In genomic region chr7:113026941-113027340, GRCh38 we compare ENCODE assay signal across 26 cellular contexts. TPM values are rescaled to one million over a fixed set of nuclear protein-coding genes. Genes with fewer than 3 reads are reported as not detected.
DNase-seq lines count a peak whose midpoint lies in the region; ATAC-seq and TF ChIP-seq lines count a peak whose summit lies in the region.
"Had no signal": no experiment of that assay in that cellular context is flagged by ENCODE, and none has a peak within 500 bp of the region (broad histone marks: within the 10 kb centered on the region; RNA-seq: fewer than 3 reads in every experiment).

No MANE protein-coding gene starts in this region.

- no peak overlapping the region for H3K4me3 Mint-ChIP-seq in stimulated activated effector memory CD8-positive, alpha-beta T cell treated with anti-CD3 and anti-CD28 coated beads, Interleukin-12 subunit alpha, Interleukin-12 subunit beta, amount 100 ng/mL, for 72 hours
- H3K4me3 Mint-ChIP-seq in activated CD4-positive, alpha-beta memory T cell treated with anti-CD3 and anti-CD28 coated beads, Interleukin-2, amount 10 ng/mL, durations not matched to agents 7 days and 5 days, result no peak overlapping the region
- H3K4me3 Mint-ChIP-seq: IgD-negative memory B cell, natural killer cell, WTC11 had no signal

- ATAC-seq in stimulated activated effector memory CD8-positive, alpha-beta T cell treated with anti-CD3 and anti-CD28 coated beads, Interleukin-12 subunit alpha, Interleukin-12 subunit beta, amount 100 ng/mL, for 72 hours, result no peak
- ATAC-seq: left lobe of liver, natural killer cell, WTC11 had no signal

- DNase-seq in ELR (ENCODE audit: low read depth), result peak; percentile 60
- DNase-seq in RPMI7951 (ENCODE audit: low read depth), result peak; percentile 3
- peak; percentile 48 for DNase-seq in epithelial cell of proximal tubule (ENCODE audit: low read depth)
- DNase-seq in renal cortical epithelial cell (ENCODE audit: low read depth), result peak; percentile 69
- no peak for DNase-seq in NK-92 treated with Interleukin-12 subunit alpha and Interleukin-12 subunit beta, amount 100 ng/mL, for 24 hours (lab: John Stamatoyannopoulos, UW)
- no peak for DNase-seq in stimulated activated effector memory CD8-positive, alpha-beta T cell treated with anti-CD3 and anti-CD28 coated beads, Interleukin-12 subunit alpha, Interleukin-12 subunit beta, amount 100 ng/mL, for 72 hours (ENCODE audit: low spot score in 2 of 2)
- no peak for DNase-seq in activated CD4-positive, alpha-beta memory T cell treated with anti-CD3 and anti-CD28 coated beads, Interleukin-2, amount 10 ng/mL, durations not matched to agents 7 days and 5 days
- DNase-seq: activated CD4-positive, alpha-beta T cell treated with anti-CD3 and anti-CD28 coated beads, Interleukin-2, amount 50 U/mL, for 48 hours; activated gamma-delta T cell; activated T-cell treated with anti-CD3 and anti-CD28 coated beads for 4 hours; adrenal gland; Caco-2; glutamatergic neuron; natural killer cell; NCI-H1694 treated with DMSO at 0.1 percent for 48 hours; NCI-H69; OCI-M1; SJCRH30; stimulated activated CD4-positive, alpha-beta T cell treated with anti-CD3 and anti-CD28 coated beads, Interleukin-2, amount 100 ng/mL, for 24 hours; stimulated activated naive CD4-positive, alpha-beta T cell treated with Interleukin-2 at 50 U/mL for 16 hours; T-helper 2 cell; transverse colon had no signal

- no peak overlapping the region for H3K27ac Mint-ChIP-seq in stimulated activated effector memory CD8-positive, alpha-beta T cell treated with anti-CD3 and anti-CD28 coated beads, Interleukin-12 subunit alpha, Interleukin-12 subunit beta, amount 100 ng/mL, for 72 hours
- H3K27ac Mint-ChIP-seq in activated CD4-positive, alpha-beta memory T cell treated with anti-CD3 and anti-CD28 coated beads, Interleukin-2, amount 10 ng/mL, durations not matched to agents 7 days and 5 days, result no peak overlapping the region
- H3K27ac Mint-ChIP-seq: IgD-negative memory B cell, natural killer cell, WTC11 had no signal

- H3K36me3 Mint-ChIP-seq in stimulated activated effector memory CD8-positive, alpha-beta T cell treated with anti-CD3 and anti-CD28 coated beads, Interleukin-12 subunit alpha, Interleukin-12 subunit beta, amount 100 ng/mL, for 72 hours, result no peaks in the 10 kb centered on the region
- no peaks in the 10 kb centered on the region for H3K36me3 Mint-ChIP-seq in activated CD4-positive, alpha-beta memory T cell treated with anti-CD3 and anti-CD28 coated beads, Interleukin-2, amount 10 ng/mL, durations not matched to agents 7 days and 5 days (ENCODE audit: low read depth)
- H3K36me3 Mint-ChIP-seq: IgD-negative memory B cell, natural killer cell, WTC11 had no signal

- no peak for TF ChIP-seq CTCF in epithelial cell of proximal tubule (conservative IDR thresholded peaks at IDR 0.05; ENCODE audit: low read depth, low read length)

- H3K4me3 ChIP-seq in epithelial cell of proximal tubule (ENCODE audit: low read depth, low read length), result no peak overlapping the region
- H3K4me3 ChIP-seq: adrenal gland, SJCRH30, skin epidermis, transverse colon had no signal

- POLR2A ChIA-PET in activated CD4-positive, alpha-beta memory T cell treated with anti-CD3 and anti-CD28 coated beads, Interleukin-2, amount 10 ng/mL, durations not matched to agents 7 days and 5 days (lab: Charles Lee), result no interaction called here

- peaks cover 3% of the 10 kb centered on the region for H3K9me3 Mint-ChIP-seq in stimulated activated effector memory CD8-positive, alpha-beta T cell treated with anti-CD3 and anti-CD28 coated beads, Interleukin-12 subunit alpha, Interleukin-12 subunit beta, amount 100 ng/mL, for 72 hours
- H3K9me3 Mint-ChIP-seq in activated CD4-positive, alpha-beta memory T cell treated with anti-CD3 and anti-CD28 coated beads, Interleukin-2, amount 10 ng/mL, durations not matched to agents 7 days and 5 days, result no peaks in the 10 kb centered on the region

- no peaks in the 10 kb centered on the region for H3K4me1 Mint-ChIP-seq in stimulated activated effector memory CD8-positive, alpha-beta T cell treated with anti-CD3 and anti-CD28 coated beads, Interleukin-12 subunit alpha, Interleukin-12 subunit beta, amount 100 ng/mL, for 72 hours
- H3K4me1 Mint-ChIP-seq in activated CD4-positive, alpha-beta memory T cell treated with anti-CD3 and anti-CD28 coated beads, Interleukin-2, amount 10 ng/mL, durations not matched to agents 7 days and 5 days, result no peaks in the 10 kb centered on the region
- H3K4me1 Mint-ChIP-seq: natural killer cell, WTC11 had no signal

- CTCF ChIA-PET in activated CD4-positive, alpha-beta memory T cell treated with anti-CD3 and anti-CD28 coated beads, Interleukin-2, amount 10 ng/mL, durations not matched to agents 7 days and 5 days (lab: Charles Lee), result no interaction called here

- peaks cover 1% of the 10 kb centered on the region for H3K27me3 Mint-ChIP-seq in activated CD4-positive, alpha-beta memory T cell treated with anti-CD3 and anti-CD28 coated beads, Interleukin-2, amount 10 ng/mL, durations not matched to agents 7 days and 5 days

RNA-seq across cellular contexts. Expression of gene GPR85, which starts 59.7 kb away (rescaled TPM):
- 3.1 and 4.2 TPM in 2 replicates for total RNA-seq in RPMI7951 (2014; rRNA removed; shearing (Covaris generic))
- 0.22 TPM in 1 of 2 replicates, not detected in the other for total RNA-seq in epithelial cell of proximal tubule
- 0.17 and 0.35 TPM in 2 replicates for total RNA-seq in renal cortical epithelial cell
- total RNA-seq in activated CD4-positive, alpha-beta memory T cell treated with anti-CD3 and anti-CD28 coated beads, Interleukin-2, amount 10 ng/mL, durations not matched to agents 7 days and 5 days, result not detected
- total RNA-seq: Caco-2, natural killer cell had no signal

Comparison
In these comparisons a context has a peak if more than half of its experiments do, and no peak if none do; other contexts are left out.
1. DNase-seq: peak in ELR (single experiment), RPMI7951 (single experiment), epithelial cell of proximal tubule (single experiment) and renal cortical epithelial cell (single experiment); none in NK-92 treated with Interleukin-12 subunit alpha and Interleukin-12 subunit beta, amount 100 ng/mL, for 24 hours (single experiment), stimulated activated effector memory CD8-positive, alpha-beta T cell treated with anti-CD3 and anti-CD28 coated beads, Interleukin-12 subunit alpha, Interleukin-12 subunit beta, amount 100 ng/mL, for 72 hours (0 of 2) and activated CD4-positive, alpha-beta memory T cell treated with anti-CD3 and anti-CD28 coated beads, Interleukin-2, amount 10 ng/mL, durations not matched to agents 7 days and 5 days (single experiment).